Comparison of ENCODE assay signal across 16 cellular contexts in genomic region chr20:40744494-40745175, GRCh38. TPM values are rescaled to one million over a fixed set of nuclear protein-coding genes. Genes with fewer than 3 reads are reported as not detected.
DNase-seq lines count a peak whose midpoint lies in the region; ATAC-seq and TF ChIP-seq lines count a peak whose summit lies in the region.
"Had no signal": no experiment of that assay in that cellular context is flagged by ENCODE, and none has a peak within 500 bp of the region (broad histone marks: within the 10 kb centered on the region; RNA-seq: fewer than 3 reads in every experiment).

No MANE protein-coding gene starts in this region.

- H3K79me2 ChIP-seq in DOHH2 (ENCODE audit: control insufficient read depth, low read length) = no peaks in the 10 kb centered on the region

- intact Hi-C loops in testis (cut with DNase I; ENCODE audit: low total_unique reads) = no loop called here

- H3K4me1 Mint-ChIP-seq in osteocyte (ENCODE audit: unreplicated experiment) = no peaks in the 10 kb centered on the region
- H3K4me1 Mint-ChIP-seq: T-cell had no signal

- H3K9me3 ChIP-seq in DOHH2 (ENCODE audit: control insufficient read depth, insufficient read depth, low read length) (no peaks in the 10 kb centered on the region), RWPE2 (ENCODE audit: severe bottlenecking) (no peaks in the 10 kb centered on the region), tibial nerve (no peaks in the 10 kb centered on the region), testis (no peaks in the 10 kb centered on the region)
- H3K9me3 ChIP-seq: SK-N-SH had no signal

- DNase-seq in NCI-H1694 (lab: John Stamatoyannopoulos, UW) (peak; percentile 35), RWPE2 (ENCODE audit: low spot score) (peak; percentile 55), osteocyte (ENCODE audit: extremely low spot score, unreplicated experiment) (peak; percentile 32), NCI-H1092 treated with DMSO at 0.1 percent for 48 hours (lab: John Stamatoyannopoulos, UW) (no peak), tibial nerve (ENCODE audit: low spot score in 2 of 2) (no peak), testis (no peak)
- DNase-seq: C1 segment of cervical spinal cord, KBM-7, NCI-H1048, NCI-H146, NCI-H510A treated with DMSO at 0.1 percent for 48 hours, Right ventricle myocardium superior, SK-N-SH, T-cell had no signal

- ATAC-seq in RWPE2 (ENCODE audit: low read depth) = no peak
- ATAC-seq: Panc1, T-cell had no signal

- TF ChIP-seq CTCF in DOHH2 (IDR thresholded peaks at IDR 0.05; ENCODE audit: low read depth, low read length, poor library complexity, severe bottlenecking) (no peak), RWPE2 (IDR thresholded peaks at IDR 0.05; ENCODE audit: poor library complexity, severe bottlenecking) (no peak), osteocyte (IDR thresholded peaks at IDR 0.05) (no peak), tibial nerve (IDR thresholded peaks at IDR 0.05) (no peak), testis (IDR thresholded peaks at IDR 0.05) (no peak)

- no peaks in the 10 kb centered on the region for H3K9me3 Mint-ChIP-seq in osteocyte (ENCODE audit: unreplicated experiment)
- H3K9me3 Mint-ChIP-seq: T-cell had no signal

- no peaks in the 10 kb centered on the region for H3K36me3 ChIP-seq in DOHH2 (ENCODE audit: control insufficient read depth, low read length)
- no peaks in the 10 kb centered on the region for H3K36me3 ChIP-seq in RWPE2 (ENCODE audit: low read depth)
- H3K36me3 ChIP-seq in tibial nerve = no peaks in the 10 kb centered on the region
- H3K36me3 ChIP-seq in testis (ENCODE audit: low read depth, missing control alignments) = no peaks in the 10 kb centered on the region

- TF ChIP-seq EP300 in tibial nerve (IDR thresholded peaks at IDR 0.05) = no peak

- TF ChIP-seq POLR2A in tibial nerve (IDR thresholded peaks at IDR 0.05) = no peak
- no peak for TF ChIP-seq POLR2A in testis (IDR thresholded peaks at IDR 0.05)

- H3K4me3 ChIP-seq in DOHH2 (ENCODE audit: low read length) (peak overlapping the region; percentile 39), RWPE2 (ENCODE audit: severe bottlenecking) (no peak overlapping the region), tibial nerve (no peak overlapping the region), testis (no peak overlapping the region)

- WGBS in tibial nerve, 2 donors = 50 to 56% methylated on average over 9 of the region's 9 CpGs
- 83 to 85% methylated on average over 9 of the region's 9 CpGs for WGBS in testis, 2 donors

- H3K9me2 ChIP-seq in DOHH2 (replicated peaks; ENCODE audit: control insufficient read depth, low read length) = no peaks in the 10 kb centered on the region
- H3K9me2 ChIP-seq: SK-N-SH had no signal

- peak overlapping the region; percentile 60 for H3K4me2 ChIP-seq in DOHH2 (ENCODE audit: low read length)
- H3K4me2 ChIP-seq: SK-N-SH had no signal

- H3K27me3 ChIP-seq in DOHH2 (ENCODE audit: control insufficient read depth, low read length) (no peaks in the 10 kb centered on the region), RWPE2 (ENCODE audit: insufficient read depth, poor library complexity, severe bottlenecking) (peaks cover 39% of the 10 kb centered on the region), tibial nerve (no peaks in the 10 kb centered on the region), testis (no peaks in the 10 kb centered on the region)

- H3K27ac Mint-ChIP-seq in osteocyte (ENCODE audit: unreplicated experiment) = no peak overlapping the region
- H3K27ac Mint-ChIP-seq: T-cell had no signal

- no peaks in the 10 kb centered on the region for H3K36me3 Mint-ChIP-seq in osteocyte (ENCODE audit: unreplicated experiment)
- H3K36me3 Mint-ChIP-seq: T-cell had no signal

- H3K27ac ChIP-seq in DOHH2 (ENCODE audit: low read depth, low read length) = peak overlapping the region; percentile 52
- no peak overlapping the region for H3K27ac ChIP-seq in RWPE2 (ENCODE audit: poor library complexity, severe bottlenecking)
- H3K27ac ChIP-seq in tibial nerve = no peak overlapping the region
- no peak overlapping the region for H3K27ac ChIP-seq in testis

- H4K20me1 ChIP-seq in DOHH2 (ENCODE audit: control insufficient read depth, insufficient read depth, low read depth, low read length) = no peaks in the 10 kb centered on the region

- H3K4me1 ChIP-seq in DOHH2 (ENCODE audit: control insufficient read depth, low read length) = peaks cover 54% of the 10 kb centered on the region
- no peaks in the 10 kb centered on the region for H3K4me1 ChIP-seq in RWPE2 (ENCODE audit: insufficient read depth, poor library complexity, severe bottlenecking)
- no peaks in the 10 kb centered on the region for H3K4me1 ChIP-seq in tibial nerve
- no peaks in the 10 kb centered on the region for H3K4me1 ChIP-seq in testis

- H3K27me3 Mint-ChIP-seq in osteocyte (ENCODE audit: unreplicated experiment) = peaks cover 45% of the 10 kb centered on the region

- H3F3A ChIP-seq in DOHH2 (ENCODE audit: control insufficient read depth, insufficient read depth) = no peaks in the 10 kb centered on the region

- H3K4me3 Mint-ChIP-seq in osteocyte (ENCODE audit: unreplicated experiment) = no peak overlapping the region
- H3K4me3 Mint-ChIP-seq: T-cell had no signal

RNA-seq across cellular contexts. Expression of gene MAFB, which starts 55.6 kb away (rescaled TPM):
- total RNA-seq in osteocyte = 27.6 and 31.9 TPM in 2 replicates
- 10 to 100 TPM; 58.3 to 93.6 (median 88.7) TPM for total RNA-seq in tibial nerve
- 10 to 100 TPM in 1 of 2 donors, 1 to 10 TPM in 1; 9.3 to 17.7 TPM for total RNA-seq in testis
- polyA plus RNA-seq in testis (ENCODE audit: insufficient read depth, low read depth, low replicate concordance) = 11.6 TPM

Comparison
In these comparisons a context has a peak if more than half of its experiments do, and no peak if none do; other contexts are left out.
1. DNase-seq: peak in NCI-H1694 (single experiment), RWPE2 (single experiment) and osteocyte (single experiment); none in NCI-H1092 treated with DMSO at 0.1 percent for 48 hours (single experiment), tibial nerve (0 of 2) and testis (single experiment).